Comparison of ENCODE assay signal across 21 cellular contexts in genomic region chr6:96812077-96812703, GRCh38. TPM values are rescaled to one million over a fixed set of nuclear protein-coding genes. Genes with fewer than 3 reads are reported as not detected.
DNase-seq lines count a peak whose midpoint lies in the region; TF ChIP-seq lines count a peak whose summit lies in the region.
"Had no signal": no experiment of that assay in that cellular context is flagged by ENCODE, and none has a peak within 500 bp of the region (broad histone marks: within the 10 kb centered on the region; RNA-seq: fewer than 3 reads in every experiment).

No MANE protein-coding gene starts in this region.

- no peak overlapping the region for H3K27ac ChIP-seq in hepatocyte
- H3K27ac ChIP-seq: colonic mucosa, parathyroid adenoma, SJSA1, vagina had no signal

- H3K9me3 ChIP-seq in hepatocyte (ENCODE audit: low read depth), result no peaks in the 10 kb centered on the region
- H3K9me3 ChIP-seq: colonic mucosa, HAP-1, SJSA1, vagina had no signal

- DNase-seq in ELR (ENCODE audit: low read depth) (peak; percentile 13), HCEC 1CT (peak; percentile 67), amniotic epithelial cell (ENCODE audit: low read depth) (peak; percentile 60), hepatocyte (ENCODE audit: low spot score) (no peak), retina (no peak), iPS-NIHi11 (ENCODE audit: low spot score) (no peak), NCI-H1417 (lab: John Stamatoyannopoulos, UW) (no peak), HuH-7 (ENCODE audit: low spot score) (no peak)
- DNase-seq: activated CD4-positive, CD25-positive, alpha-beta regulatory T cell treated with anti-CD3 and anti-CD28 coated beads, Interleukin-2, amount 50 U/mL, for 72 hours; amygdala; colonic mucosa; immature natural killer cell; natural killer cell; NCI-H2029; NCI-H510A treated with DMSO at 0.1 percent for 48 hours; stimulated activated CD4-positive, alpha-beta T cell treated with anti-CD3 and anti-CD28 coated beads, Interleukin-4, amount 100 ng/mL, for 24 hours; T-helper 9 cell had no signal

- TF ChIP-seq CTCF in hepatocyte (IDR thresholded peaks at IDR 0.05; ENCODE audit: poor library complexity), result no peak

- H3K36me3 ChIP-seq in hepatocyte (replicated peaks; ENCODE audit: insufficient read depth, low read depth), result no peaks in the 10 kb centered on the region
- H3K36me3 ChIP-seq: colonic mucosa, HAP-1, SJSA1, vagina had no signal

- peaks cover 10% of the 10 kb centered on the region for H3K79me2 ChIP-seq in hepatocyte
- H3K79me2 ChIP-seq: parathyroid adenoma had no signal

- no peaks in the 10 kb centered on the region for H3K9me2 ChIP-seq in hepatocyte (replicated peaks; ENCODE audit: insufficient read depth)

- no peaks in the 10 kb centered on the region for H3K27me3 ChIP-seq in hepatocyte
- H3K27me3 ChIP-seq: colonic mucosa, SJSA1, vagina had no signal

- WGBS in hepatocyte (ENCODE audit: low lambda C conversion rate, missing lambda C conversion rate), result 88% methylated on average over 1 of the region's 1 CpG

- peak overlapping the region; percentile 1 for H3K4me2 ChIP-seq in hepatocyte

- H3K4me1 ChIP-seq in hepatocyte (ENCODE audit: insufficient read depth), result no peaks in the 10 kb centered on the region
- H3K4me1 ChIP-seq: colonic mucosa, vagina had no signal

- no peak overlapping the region for H3K4me3 ChIP-seq in hepatocyte
- H3K4me3 ChIP-seq: colonic mucosa, HAP-1, SJSA1, vagina had no signal

- H4K20me1 ChIP-seq in hepatocyte (ENCODE audit: insufficient read depth, poor library complexity, severe bottlenecking), result no peaks in the 10 kb centered on the region

- H2AFZ ChIP-seq in hepatocyte, result no peak overlapping the region
- H2AFZ ChIP-seq: parathyroid adenoma had no signal

RNA-seq across cellular contexts. Expression of gene GPR63, which starts 25.1 kb away (rescaled TPM):
- total RNA-seq in hepatocyte, result 6.9 and 7.7 TPM in 2 replicates
- polyA plus RNA-seq in hepatocyte, result 1.9 and 2.4 TPM in 2 replicates

Comparison
In these comparisons a context has a peak if more than half of its experiments do, and no peak if none do; other contexts are left out.
1. DNase-seq: peak in ELR (single experiment), HCEC 1CT (single experiment) and amniotic epithelial cell (single experiment); none in hepatocyte (single experiment), retina (single experiment), iPS-NIHi11 (single experiment), NCI-H1417 (0 of 3) and HuH-7 (single experiment).